10 cellular contexts compared by ENCODE assay signal in the genomic region with DNA sequence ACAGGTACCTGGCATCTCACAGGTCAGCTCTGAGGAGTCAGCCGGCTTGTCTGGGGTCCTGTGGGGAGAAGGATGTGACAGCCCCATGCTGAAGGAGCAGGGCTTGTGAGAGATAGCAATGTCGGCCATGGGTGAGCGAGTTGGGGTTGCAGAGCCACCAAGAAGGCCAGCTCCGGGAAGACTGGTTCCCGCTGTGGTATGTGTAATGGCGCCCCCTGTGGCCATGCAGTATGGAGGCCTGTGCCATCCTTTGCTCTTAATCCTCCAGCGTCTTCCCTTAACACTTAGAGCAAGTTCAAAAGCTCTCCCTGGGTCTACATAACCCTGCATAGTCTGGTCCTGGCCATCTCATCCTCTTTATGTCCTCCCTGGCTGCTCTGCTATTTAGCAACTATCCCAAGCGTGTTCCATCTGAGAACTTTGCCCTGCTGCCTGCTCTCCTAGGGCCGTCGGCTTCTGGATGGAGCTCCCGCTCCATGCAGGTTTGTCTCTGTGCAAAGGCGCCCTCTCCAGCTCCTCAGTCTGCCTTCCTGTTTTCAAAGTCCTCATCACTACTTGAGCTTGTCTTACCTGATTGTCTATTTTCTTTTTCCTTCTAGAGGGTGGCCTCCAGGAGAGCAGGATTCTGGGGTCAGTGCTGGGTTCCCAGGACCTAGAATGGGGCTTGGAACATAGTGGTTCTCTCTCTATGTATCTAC. TPM values are rescaled to one million over a fixed set of nuclear protein-coding genes. Genes with fewer than 3 reads are reported as not detected.
DNase-seq lines count a peak whose midpoint lies in the region; ATAC-seq, FAIRE-seq and TF ChIP-seq lines count a peak whose summit lies in the region.
"Had no signal": no experiment of that assay in that cellular context is flagged by ENCODE, and none has a peak within 500 bp of the region (broad histone marks: within the 10 kb centered on the region; RNA-seq: fewer than 3 reads in every experiment).

No MANE protein-coding gene starts in this region.

- no peaks in the 10 kb centered on the region for H3K36me3 ChIP-seq in iPS DF 6.9 (ENCODE audit: control insufficient read depth, insufficient read depth, low read length)

- H3K9me3 ChIP-seq in iPS DF 6.9 (ENCODE audit: control insufficient read depth, insufficient read depth, low read length) = no peaks in the 10 kb centered on the region

- peaks cover 9% of the 10 kb centered on the region for H3K36me3 Mint-ChIP-seq in natural killer cell treated with Interleukin-12 subunit alpha and Interleukin-12 subunit beta and Interleukin-15 and Interleukin-18, amount 100 ng/mL, for 72 hours
- H3K36me3 Mint-ChIP-seq: brain; stimulated activated memory B cell treated with anti-CD40 and anti-IgM and Interleukin-4, amounts not matched to agents 10 μg/mL and 1 μg/mL and 100 μg/mL, for 72 hours had no signal

- no peaks in the 10 kb centered on the region for H3K4me1 ChIP-seq in iPS DF 6.9 (ENCODE audit: control insufficient read depth, insufficient read depth, low read length)

- peaks cover 30 to 33% of the 10 kb centered on the region in 2 donors for H3K27me3 Mint-ChIP-seq in natural killer cell treated with Interleukin-12 subunit alpha and Interleukin-12 subunit beta and Interleukin-15 and Interleukin-18, amount 100 ng/mL, for 72 hours

- H3K4me3 Mint-ChIP-seq in natural killer cell treated with Interleukin-12 subunit alpha and Interleukin-12 subunit beta and Interleukin-15 and Interleukin-18, amount 100 ng/mL, for 72 hours = no peak overlapping the region
- H3K4me3 Mint-ChIP-seq: brain; stimulated activated memory B cell treated with anti-CD40 and anti-IgM and Interleukin-4, amounts not matched to agents 10 μg/mL and 1 μg/mL and 100 μg/mL, for 72 hours had no signal

- H3K4me1 Mint-ChIP-seq in natural killer cell treated with Interleukin-12 subunit alpha and Interleukin-12 subunit beta and Interleukin-15 and Interleukin-18, amount 100 ng/mL, for 72 hours (ENCODE audit: low read depth in 2 of 2) = peaks cover 4 to 18% of the 10 kb centered on the region in 2 donors
- H3K4me1 Mint-ChIP-seq: brain; stimulated activated memory B cell treated with anti-CD40 and anti-IgM and Interleukin-4, amounts not matched to agents 10 μg/mL and 1 μg/mL and 100 μg/mL, for 72 hours had no signal

- no peak for ATAC-seq in natural killer cell treated with Interleukin-12 subunit alpha and Interleukin-12 subunit beta and Interleukin-15 and Interleukin-18, amount 100 ng/mL, for 72 hours
- no peak for ATAC-seq in HG02973 (IDR thresholded peaks at IDR 0.05; ENCODE audit: unreplicated experiment)
- ATAC-seq: stimulated activated memory B cell treated with anti-CD40 and anti-IgM and Interleukin-4, amounts not matched to agents 10 μg/mL and 1 μg/mL and 100 μg/mL, for 72 hours had no signal

- no peaks in the 10 kb centered on the region for H3K9me3 Mint-ChIP-seq in natural killer cell treated with Interleukin-12 subunit alpha and Interleukin-12 subunit beta and Interleukin-15 and Interleukin-18, amount 100 ng/mL, for 72 hours

- FAIRE-seq in H54 (lab: Jason Lieb, UNC) = no peak

- peak; percentile 19 for DNase-seq in Daoy (ENCODE audit: low read depth)
- peak; percentile 29 for DNase-seq in H54 (ENCODE audit: insufficient read length, low spot score)
- DNase-seq in SK-N-DZ (ENCODE audit: low spot score) = peak; percentile 9
- peak; percentile 50 for DNase-seq in iPS DF 6.9 (ENCODE audit: low read depth, low spot score)
- DNase-seq in natural killer cell treated with Interleukin-12 subunit alpha and Interleukin-12 subunit beta and Interleukin-15 and Interleukin-18, amount 100 ng/mL, for 72 hours (ENCODE audit: low spot score) = no peak
- DNase-seq in KG1 (lab: John Stamatoyannopoulos, UW) = no peak
- DNase-seq: activated CD4-positive, alpha-beta T cell treated with anti-CD3 and anti-CD28 coated beads for 1 hour had no signal

- H3K27ac Mint-ChIP-seq in natural killer cell treated with Interleukin-12 subunit alpha and Interleukin-12 subunit beta and Interleukin-15 and Interleukin-18, amount 100 ng/mL, for 72 hours = no peak overlapping the region
- H3K27ac Mint-ChIP-seq: brain; stimulated activated memory B cell treated with anti-CD40 and anti-IgM and Interleukin-4, amounts not matched to agents 10 μg/mL and 1 μg/mL and 100 μg/mL, for 72 hours had no signal

- H3K4me3 ChIP-seq in iPS DF 6.9 (ENCODE audit: low read length) = no peak overlapping the region

- no peaks in the 10 kb centered on the region for H3K27me3 ChIP-seq in iPS DF 6.9 (ENCODE audit: control insufficient read depth, insufficient read depth, low read length)

- no peak for TF ChIP-seq POLR2A in H54 (IDR thresholded peaks at IDR 0.05; ENCODE audit: low read depth, low read length)

- H3K27ac ChIP-seq in iPS DF 6.9 (ENCODE audit: low read length) = no peak overlapping the region

- no CpG with 5 or more reads among the region's 12 CpGs for WGBS in iPS DF 6.9 (ENCODE audit: insufficient coverage, insufficient read length)

RNA-seq across cellular contexts. Expression of a gene that starts 40.8 kb away (rescaled TPM):
- total RNA-seq in Daoy (2014; rRNA removed; shearing (Covaris generic)) = not detected in 2 replicates
- polyA plus RNA-seq in SK-N-DZ (2014; cell fraction: cytosol; rRNA removed) = not detected in 2 replicates
- not detected in 2 replicates for polyA plus RNA-seq in SK-N-DZ (2014; cell fraction: nucleus; rRNA removed)
- total RNA-seq in natural killer cell treated with Interleukin-12 subunit alpha and Interleukin-12 subunit beta and Interleukin-15 and Interleukin-18, amount 100 ng/mL, for 72 hours = not detected

RNA-seq across cellular contexts. Expression of a gene that starts 41.6 kb away (rescaled TPM):
- not detected in 2 replicates for total RNA-seq in Daoy (2014; rRNA removed; shearing (Covaris generic))
- not detected in 2 replicates for polyA plus RNA-seq in SK-N-DZ (2014; cell fraction: cytosol; rRNA removed)
- not detected in 2 replicates for polyA plus RNA-seq in SK-N-DZ (2014; cell fraction: nucleus; rRNA removed)
- total RNA-seq in natural killer cell treated with Interleukin-12 subunit alpha and Interleukin-12 subunit beta and Interleukin-15 and Interleukin-18, amount 100 ng/mL, for 72 hours = not detected

RNA-seq across cellular contexts. Expression of a gene that starts 55.5 kb away (rescaled TPM):
- total RNA-seq in Daoy (2014; rRNA removed; shearing (Covaris generic)) = not detected in 2 replicates
- not detected in 2 replicates for polyA plus RNA-seq in SK-N-DZ (2014; cell fraction: cytosol; rRNA removed)
- not detected in 2 replicates for polyA plus RNA-seq in SK-N-DZ (2014; cell fraction: nucleus; rRNA removed)
- total RNA-seq in natural killer cell treated with Interleukin-12 subunit alpha and Interleukin-12 subunit beta and Interleukin-15 and Interleukin-18, amount 100 ng/mL, for 72 hours = not detected

Comparison
In these comparisons a context has a peak if more than half of its experiments do, and no peak if none do; other contexts are left out.
1. DNase-seq: peak in Daoy (single experiment), H54 (single experiment), SK-N-DZ (single experiment) and iPS DF 6.9 (single experiment); none in natural killer cell treated with Interleukin-12 subunit alpha and Interleukin-12 subunit beta and Interleukin-15 and Interleukin-18, amount 100 ng/mL, for 72 hours (single experiment) and KG1 (single experiment).